Comparison of ENCODE assay signal across 20 cellular contexts in the genomic region with DNA sequence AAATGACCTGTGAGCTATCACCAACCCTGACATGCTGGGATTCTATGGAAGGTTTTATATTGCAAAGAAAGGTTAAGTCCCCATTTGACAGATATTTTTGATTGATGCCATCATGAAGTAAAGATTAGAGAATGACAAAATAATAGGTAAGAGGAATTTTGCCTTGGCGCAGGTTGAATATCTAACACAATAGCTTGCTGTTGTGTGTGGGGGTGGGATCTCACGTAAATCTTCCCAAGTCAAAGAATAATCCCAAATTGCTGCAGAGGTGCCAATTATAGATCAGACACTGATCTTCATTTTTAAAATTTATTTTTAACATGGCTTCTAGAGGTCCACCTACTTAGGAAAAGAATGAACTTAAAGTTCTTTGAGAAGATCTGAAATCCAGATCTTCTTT.
"Had no signal": no experiment of that assay in that cellular context is flagged by ENCODE, and none has a peak within 500 bp of the region (broad histone marks: within the 10 kb centered on the region; RNA-seq: fewer than 3 reads in every experiment).

No MANE protein-coding gene starts in this region.

- DNase-seq: stimulated activated CD4-positive, alpha-beta T cell treated with anti-CD3 and anti-CD28 coated beads, Interleukin-2, amount 100 ng/mL, for 48 hours; stimulated activated CD4-positive, alpha-beta T cell treated with anti-CD3 and anti-CD28 coated beads, Interleukin-4, amount 100 ng/mL, for 1 hour; stimulated activated CD4-positive, alpha-beta T cell treated with anti-CD3 and anti-CD28 coated beads, Interleukin-4, amount 100 ng/mL, for 24 hours; stimulated activated CD4-positive, alpha-beta T cell treated with anti-CD3 and anti-CD28 coated beads, Interleukin-4, amount 100 ng/mL, for 4 hours; stimulated activated CD8-positive, alpha-beta memory T cell treated with anti-CD3 and anti-CD28 coated beads, Interleukin-4, amount 100 ng/mL, for 48 hours; stimulated activated naive B cell treated with anti-CD40 and anti-IgM and Interleukin-4, amounts not matched to agents 10 μg/mL and 1 μg/mL and 100 μg/mL, for 72 hours; stimulated activated naive CD4-positive, alpha-beta T cell; stimulated activated naive CD4-positive, alpha-beta T cell treated with Interleukin-2 at 50 U/mL for 16 hours; stimulated activated naive CD8-positive, alpha-beta T cell treated with anti-CD3 and anti-CD28 coated beads, Interleukin-15, amount 100 ng/mL, for 72 hours; stimulated activated naive CD8-positive, alpha-beta T cell treated with anti-CD3 and anti-CD28 coated beads, Interleukin-15, Interleukin-2, amounts not matched to agents 100 U/mL and 50 U/mL, for 24 hours; stomach; substantia nigra; testis; thyroid gland; tibial artery; transverse colon; trophoblast cell; upper lobe of left lung; upper lobe of right lung; uterus had no signal
